27 cellular contexts compared by ENCODE assay signal in genomic region chr6:8678466-8678865, GRCh38.
"Had no signal": no experiment of that assay in that cellular context is flagged by ENCODE, and none has a peak within 500 bp of the region (broad histone marks: within the 10 kb centered on the region; RNA-seq: fewer than 3 reads in every experiment).

No MANE protein-coding gene starts in this region.

- DNase-seq: stimulated activated CD4-positive, alpha-beta T cell treated with anti-CD3 and anti-CD28 coated beads, Interleukin-2, amount 100 ng/mL, for 48 hours; stimulated activated CD4-positive, alpha-beta T cell treated with anti-CD3 and anti-CD28 coated beads, Interleukin-4, amount 100 ng/mL, for 1 hour; stimulated activated CD4-positive, alpha-beta T cell treated with anti-CD3 and anti-CD28 coated beads, Interleukin-4, amount 100 ng/mL, for 24 hours; stimulated activated CD4-positive, alpha-beta T cell treated with anti-CD3 and anti-CD28 coated beads, Interleukin-4, amount 100 ng/mL, for 4 hours; stimulated activated CD8-positive, alpha-beta memory T cell treated with anti-CD3 and anti-CD28 coated beads, Interleukin-4, amount 100 ng/mL, for 48 hours; stimulated activated naive B cell treated with anti-CD40 and anti-IgM and Interleukin-4, amounts not matched to agents 10 μg/mL and 1 μg/mL and 100 μg/mL, for 72 hours; stimulated activated naive CD4-positive, alpha-beta T cell; stimulated activated naive CD4-positive, alpha-beta T cell treated with Interleukin-2 at 50 U/mL for 16 hours; stimulated activated naive CD8-positive, alpha-beta T cell treated with anti-CD3 and anti-CD28 coated beads, Interleukin-15, amount 100 ng/mL, for 72 hours; stimulated activated naive CD8-positive, alpha-beta T cell treated with anti-CD3 and anti-CD28 coated beads, Interleukin-15, Interleukin-2, amounts not matched to agents 100 U/mL and 50 U/mL, for 24 hours; stomach; substantia nigra; testis; thyroid gland; tibial artery; transverse colon; trophoblast cell; upper lobe of left lung; upper lobe of right lung; uterus had no signal

- H3K27ac ChIP-seq: stomach, suprapubic skin, testis, thoracic aorta, thyroid gland, tibial artery, tibial nerve, transverse colon, upper lobe of left lung, upper lobe of right lung, uterus, vagina had no signal

- H3K4me1 ChIP-seq: stomach, suprapubic skin, testis, thyroid gland, tibial artery, tibial nerve, transverse colon, upper lobe of left lung, upper lobe of right lung, uterus, vagina had no signal

- H3K27me3 ChIP-seq: stomach, suprapubic skin, testis, thyroid gland, tibial artery, tibial nerve, transverse colon, upper lobe of left lung, upper lobe of right lung, uterus, vagina had no signal

- ATAC-seq: stimulated activated effector memory CD8-positive, alpha-beta T cell treated with anti-CD3 and anti-CD28 coated beads, Interleukin-12 subunit alpha, Interleukin-12 subunit beta, amount 100 ng/mL, for 72 hours; stimulated activated memory B cell treated with anti-CD40 and anti-IgM and Interleukin-4, amounts not matched to agents 10 μg/mL and 1 μg/mL and 100 μg/mL, for 72 hours; stimulated activated naive B cell treated with anti-CD40 and anti-IgM and Interleukin-4, amounts not matched to agents 10 μg/mL and 1 μg/mL and 100 μg/mL, for 72 hours; stimulated activated naive CD8-positive, alpha-beta T cell treated with anti-CD3 and anti-CD28 coated beads, Interleukin-15, amount 100 ng/mL, for 72 hours; stimulated activated naive CD8-positive, alpha-beta T cell treated with anti-CD3 and anti-CD28 coated beads, Interleukin-15, Interleukin-2, amounts not matched to agents 100 U/mL and 50 U/mL, for 24 hours; upper lobe of right lung had no signal

- FAIRE-seq: urothelium cell line had no signal

- H3K36me3 ChIP-seq: stomach, suprapubic skin, thoracic aorta, thyroid gland, tibial artery, tibial nerve, transverse colon, upper lobe of left lung, upper lobe of right lung, uterus, vagina had no signal

- H3K9me3 ChIP-seq: stomach, suprapubic skin, testis, thoracic aorta, thyroid gland, tibial artery, tibial nerve, transverse colon, upper lobe of left lung, upper lobe of right lung, uterus, vagina had no signal

- H3K4me3 ChIP-seq: stomach, suprapubic skin, testis, thoracic aorta, thyroid gland, tibial artery, tibial nerve, transverse colon, upper lobe of left lung, upper lobe of right lung, uterus, vagina had no signal
